8 cellular contexts compared by ENCODE assay signal in the genomic region with DNA sequence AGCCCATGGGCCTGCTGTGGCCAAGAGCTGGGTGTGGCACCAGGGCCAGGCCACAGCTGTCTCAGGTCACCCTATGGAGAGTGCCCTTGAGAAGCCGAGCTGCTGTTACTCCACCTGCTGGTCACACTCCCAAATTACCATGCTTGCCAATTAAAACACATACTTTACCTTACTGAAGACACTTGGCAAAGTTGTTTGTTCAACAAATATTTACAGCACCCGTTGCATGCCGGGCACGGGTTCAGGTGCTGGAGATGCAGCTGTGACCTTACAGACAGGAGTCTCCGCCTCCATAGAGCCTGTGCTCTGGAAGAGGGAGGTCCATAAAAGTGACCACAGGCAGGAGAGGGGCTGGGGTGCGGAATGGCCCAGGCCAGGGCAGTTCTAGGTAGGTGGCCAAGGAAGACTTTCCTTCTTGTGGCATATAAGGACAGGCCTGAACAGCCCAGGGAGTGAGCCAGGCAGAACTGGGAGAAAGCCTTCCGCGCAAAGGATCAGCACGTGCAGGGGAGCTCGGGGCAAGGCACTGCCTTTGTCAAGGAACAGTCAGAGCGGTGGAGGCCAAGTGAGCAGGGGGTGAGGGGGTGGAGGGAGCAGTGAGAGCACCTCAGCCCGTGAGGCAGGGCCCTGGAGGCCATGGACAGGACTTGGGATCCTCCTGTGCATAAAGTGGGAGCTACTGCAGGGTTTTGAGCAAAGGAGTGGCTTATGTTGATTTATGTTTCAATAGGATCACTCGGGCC. TPM values are rescaled to one million over a fixed set of nuclear protein-coding genes. Genes with fewer than 3 reads are reported as not detected.
DNase-seq lines count a peak whose midpoint lies in the region; ATAC-seq and TF ChIP-seq lines count a peak whose summit lies in the region.

No MANE protein-coding gene starts in this region.

- no peak for TF ChIP-seq EP300 in gastroesophageal sphincter (IDR thresholded peaks at IDR 0.05)

- TF ChIP-seq POLR2A in gastroesophageal sphincter (IDR thresholded peaks at IDR 0.05) = no peak

- peaks cover 90% of the 10 kb centered on the region for H3K36me3 Mint-ChIP-seq in activated T-cell treated with anti-CD3 and anti-CD28 coated beads, Interleukin-2, amount 50 U/mL, for 24 hours (ENCODE audit: low read depth)

- H3K27me3 Mint-ChIP-seq in activated T-cell treated with anti-CD3 and anti-CD28 coated beads, Interleukin-2, amount 50 U/mL, for 24 hours = no peaks in the 10 kb centered on the region

- H3K4me1 ChIP-seq in gastroesophageal sphincter = peaks cover 0 to 17% (median 0%) of the 10 kb centered on the region in 3 donors

- no peaks in the 10 kb centered on the region for H3K4me1 Mint-ChIP-seq in activated T-cell treated with anti-CD3 and anti-CD28 coated beads, Interleukin-2, amount 50 U/mL, for 24 hours (ENCODE audit: low read depth)

- peaks cover under 1 to 98% of the 10 kb centered on the region in 2 donors for H3K36me3 ChIP-seq in gastroesophageal sphincter

- H3K27me3 ChIP-seq in gastroesophageal sphincter = no peaks in the 10 kb centered on the region

- peak; percentile 61 for ATAC-seq in HG03159 (IDR thresholded peaks at IDR 0.05; ENCODE audit: unreplicated experiment)
- ATAC-seq in gastroesophageal sphincter = peak; percentile 49
- no peak for ATAC-seq in HG03139 (IDR thresholded peaks at IDR 0.05; ENCODE audit: unreplicated experiment)
- no peak for ATAC-seq in GM21723 (IDR thresholded peaks at IDR 0.05; ENCODE audit: unreplicated experiment)

- no peaks in the 10 kb centered on the region for H3K9me3 Mint-ChIP-seq in activated T-cell treated with anti-CD3 and anti-CD28 coated beads, Interleukin-2, amount 50 U/mL, for 24 hours

- peak; percentile 53 for DNase-seq in EL
- DNase-seq in NOMO-1 treated with dmso at 0.1 percent for 144 hours (lab: John Stamatoyannopoulos, UW; ENCODE audit: unreplicated experiment) = peak; percentile 7
- peak; percentile 56 for DNase-seq in activated T-cell treated with anti-CD3 and anti-CD28 coated beads, Interleukin-2, amount 50 U/mL, for 24 hours
- DNase-seq in pons (ENCODE audit: low spot score) = peak; percentile 24

- H3K9me3 ChIP-seq in gastroesophageal sphincter = no peaks in the 10 kb centered on the region

- TF ChIP-seq CTCF in gastroesophageal sphincter (IDR thresholded peaks at IDR 0.05) = peak; percentile 27 to 62 (median 55)

- no peak overlapping the region for H3K27ac ChIP-seq in gastroesophageal sphincter

- H3K4me3 Mint-ChIP-seq in activated T-cell treated with anti-CD3 and anti-CD28 coated beads, Interleukin-2, amount 50 U/mL, for 24 hours = no peak overlapping the region

- peak overlapping the region; percentile 66 for H3K27ac Mint-ChIP-seq in activated T-cell treated with anti-CD3 and anti-CD28 coated beads, Interleukin-2, amount 50 U/mL, for 24 hours

- H3K4me3 ChIP-seq in gastroesophageal sphincter = no peak overlapping the region

- WGBS in gastroesophageal sphincter (ENCODE audit: low coverage in 1 of 2), 2 donors = 81 to 100% methylated on average over 1 to 5 of the region's 13 CpGs

RNA-seq across cellular contexts. Expression of a gene that starts 23.6 kb away (rescaled TPM):
- total RNA-seq in gastroesophageal sphincter = 1 to 10 TPM in 2 of 4 donors, under 1 TPM in 2; 0.45 to 1.4 (median 0.93) TPM

Comparison
In these comparisons a context has a peak if more than half of its experiments do, and no peak if none do; other contexts are left out.
1. ATAC-seq: peak in HG03159 (single experiment) and gastroesophageal sphincter (single experiment); none in HG03139 (single experiment) and GM21723 (single experiment).
2. Peak in every context shown above with its lines, with median percentiles within 50 percentile points of each other: DNase-seq.